10 cellular contexts compared by ENCODE assay signal in the genomic region with DNA sequence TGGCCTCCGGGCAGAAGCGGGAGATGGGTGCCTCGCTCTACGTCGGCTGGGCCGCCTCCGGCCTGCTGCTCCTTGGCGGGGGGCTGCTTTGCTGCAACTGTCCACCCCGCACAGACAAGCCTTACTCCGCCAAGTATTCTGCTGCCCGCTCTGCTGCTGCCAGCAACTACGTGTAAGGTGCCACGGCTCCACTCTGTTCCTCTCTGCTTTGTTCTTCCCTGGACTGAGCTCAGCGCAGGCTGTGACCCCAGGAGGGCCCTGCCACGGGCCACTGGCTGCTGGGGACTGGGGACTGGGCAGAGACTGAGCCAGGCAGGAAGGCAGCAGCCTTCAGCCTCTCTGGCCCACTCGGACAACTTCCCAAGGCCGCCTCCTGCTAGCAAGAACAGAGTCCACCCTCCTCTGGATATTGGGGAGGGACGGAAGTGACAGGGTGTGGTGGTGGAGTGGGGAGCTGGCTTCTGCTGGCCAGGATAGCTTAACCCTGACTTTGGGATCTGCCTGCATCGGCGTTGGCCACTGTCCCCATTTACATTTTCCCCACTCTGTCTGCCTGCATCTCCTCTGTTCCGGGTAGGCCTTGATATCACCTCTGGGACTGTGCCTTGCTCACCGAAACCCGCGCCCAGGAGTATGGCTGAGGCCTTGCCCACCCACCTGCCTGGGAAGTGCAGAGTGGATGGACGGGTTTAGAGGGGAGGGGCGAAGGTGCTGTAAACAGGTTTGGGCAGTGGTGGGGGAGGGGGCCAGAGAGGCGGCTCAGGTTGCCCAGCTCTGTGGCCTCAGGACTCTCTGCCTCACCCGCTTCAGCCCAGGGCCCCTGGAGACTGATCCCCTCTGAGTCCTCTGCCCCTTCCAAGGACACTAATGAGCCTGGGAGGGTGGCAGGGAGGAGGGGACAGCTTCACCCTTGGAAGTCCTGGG. TPM values are rescaled to one million over a fixed set of nuclear protein-coding genes. Genes with fewer than 3 reads are reported as not detected.
DNase-seq lines count a peak whose midpoint lies in the region; ATAC-seq, FAIRE-seq and TF ChIP-seq lines count a peak whose summit lies in the region.
"Had no signal": no experiment of that assay in that cellular context is flagged by ENCODE, and none has a peak within 500 bp of the region (broad histone marks: within the 10 kb centered on the region; RNA-seq: fewer than 3 reads in every experiment).

No MANE protein-coding gene starts in this region.

- H3K9me3 ChIP-seq in PC-3 (ENCODE audit: low read length) (no peaks in the 10 kb centered on the region), subcutaneous abdominal adipose tissue (ENCODE audit: control insufficient read depth in 5 of 5, low read length in 5 of 5) (no peaks in the 10 kb centered on the region)

- TF ChIP-seq CTCF in LNCaP clone FGC (IDR thresholded peaks at IDR 0.05; ENCODE audit: control insufficient read depth, extremely low read depth, insufficient read depth), result no peak
- TF ChIP-seq CTCF in PC-3 (conservative IDR thresholded peaks at IDR 0.05; ENCODE audit: low read depth, low read length), result no peak

- peak overlapping the region; percentile 87 for H3K4me2 ChIP-seq in PC-3 (ENCODE audit: low read length)

- H3K36me3 ChIP-seq in PC-3 (ENCODE audit: low read depth, low read length) (peaks cover 12% of the 10 kb centered on the region), subcutaneous abdominal adipose tissue (ENCODE audit: control insufficient read depth in 5 of 5, insufficient read depth in 5 of 5, low read length in 5 of 5) (no peaks in the 10 kb centered on the region)

- H3K4me1 ChIP-seq in PC-3 (ENCODE audit: insufficient read depth, low read length) (peaks cover 37% of the 10 kb centered on the region), subcutaneous abdominal adipose tissue (ENCODE audit: control insufficient read depth in 5 of 5, insufficient read depth in 5 of 5, low read length in 5 of 5) (peaks cover 4 to 54% (median 31%) of the 10 kb centered on the region in 5 donors)

- ATAC-seq in PC-3, result peak; percentile 18

- CTCF ChIA-PET in PC-3 (lab: Charles Lee), result no interaction called here

- H3F3A ChIP-seq in PC-3 (ENCODE audit: low read length, unreplicated experiment), result peaks cover 8% of the 10 kb centered on the region

- no peak overlapping the region for H2AFZ ChIP-seq in PC-3 (ENCODE audit: low read length)

- H3K79me2 ChIP-seq in PC-3 (ENCODE audit: low read length), result peaks cover 45% of the 10 kb centered on the region

- peaks cover 21% of the 10 kb centered on the region for H4K20me1 ChIP-seq in PC-3 (ENCODE audit: low read length)

- H3K27me3 ChIP-seq in PC-3 (ENCODE audit: low read length), result no peaks in the 10 kb centered on the region
- peaks cover 0 to 2% (median 0%) of the 10 kb centered on the region in 5 donors for H3K27me3 ChIP-seq in subcutaneous abdominal adipose tissue (ENCODE audit: control insufficient read depth in 5 of 5, insufficient read depth in 4 of 5, low read length in 5 of 5)

- POLR2A ChIA-PET in PC-3 (lab: Charles Lee; ENCODE audit: unreplicated experiment), result interaction anchor here (0.6 to 4.1 kb wide), 7 partner anchors 11 to 251 kb away, joined by 3 to 64 read pairs (median 10); partner anchors contain the start of genes CLDN3, LIMK1, METTL27 and STX1A

- no peak for FAIRE-seq in GM12892 (lab: Jason Lieb, UNC)

- TF ChIP-seq POLR2A in GM12892 (IDR thresholded peaks at IDR 0.05; ENCODE audit: low read depth, low read length), result no peak

- peak; percentile 90 for DNase-seq in LNCaP clone FGC (ENCODE audit: low read depth)
- peak; percentile 87 for DNase-seq in PC-3
- DNase-seq in iPS-NIHi11 (ENCODE audit: low spot score), result peak; percentile 79
- DNase-seq in stimulated activated CD4-positive, alpha-beta T cell treated with anti-CD3 and anti-CD28 coated beads, Interleukin-15, amount 100 ng/mL, for 24 hours, result no peak
- DNase-seq in GM12892 (ENCODE audit: insufficient read length), result no peak
- no peak for DNase-seq in NOMO-1 (lab: John Stamatoyannopoulos, UW; ENCODE audit: unreplicated experiment in 2 of 2)
- no peak for DNase-seq in medulla oblongata (ENCODE audit: extremely low spot score)
- DNase-seq: NK-92 treated with Interleukin-12 subunit alpha and Interleukin-12 subunit beta, amount 100 ng/mL, for 24 hours; occipital lobe had no signal

- peak overlapping the region; percentile 96 for H3K27ac ChIP-seq in PC-3 (ENCODE audit: low read length)
- no peak overlapping the region for H3K27ac ChIP-seq in subcutaneous abdominal adipose tissue (ENCODE audit: low read depth, low read length)

- TSS peak; percentile 64 for BruUV-seq in PC-3 (replicated peaks; lab: Mats Ljungman, UMichigan)

- no peaks in the 10 kb centered on the region for H3K9me2 ChIP-seq in PC-3 (replicated peaks; ENCODE audit: low read length)

- H3K4me3 ChIP-seq in LNCaP clone FGC (ENCODE audit: low read depth, low read length) (peak overlapping the region; percentile 93), PC-3 (ENCODE audit: low read length) (peak overlapping the region; percentile 99), subcutaneous abdominal adipose tissue (ENCODE audit: low read depth in 1 of 5, low read length in 5 of 5) (peak overlapping the region in 2 of 5 donors; percentile 4 to 16)

- intact Hi-C loops in PC-3 (cut with micrococcal nuclease), result no loop called here

- H3K9ac ChIP-seq in PC-3 (ENCODE audit: low read length) (peak overlapping the region; percentile 96), subcutaneous abdominal adipose tissue (ENCODE audit: low read length in 5 of 5) (peak overlapping the region in 3 of 5 donors; percentile 1 to 62 (median 6))

RNA-seq across cellular contexts. Expression of gene CLDN4, which starts 1.1 kb away (rescaled TPM):
- 656 and 724 TPM in 2 replicates for total RNA-seq in PC-3 (2014; rRNA removed)
- not detected for polyA plus RNA-seq in GM12892 (2012; ENCODE audit: missing spikeins)

RNA-seq across cellular contexts. Expression of gene METTL27, which starts 10.4 kb away (rescaled TPM):
- total RNA-seq in PC-3 (2014; rRNA removed), result 0.35 and 3.3 TPM in 2 replicates
- not detected for polyA plus RNA-seq in GM12892 (2012; ENCODE audit: missing spikeins)

RNA-seq across cellular contexts. Expression of gene TMEM270, which starts 29.0 kb away (rescaled TPM):
- 3.8 TPM in 1 of 2 replicates, not detected in the other for total RNA-seq in PC-3 (2014; rRNA removed)
- not detected for polyA plus RNA-seq in GM12892 (2012; ENCODE audit: missing spikeins)
- total RNA-seq: occipital lobe had no signal

Comparison
In these comparisons a context has a peak if more than half of its experiments do, and no peak if none do; other contexts are left out.
1. DNase-seq: peak in LNCaP clone FGC (single experiment), PC-3 (single experiment) and iPS-NIHi11 (single experiment); none in stimulated activated CD4-positive, alpha-beta T cell treated with anti-CD3 and anti-CD28 coated beads, Interleukin-15, amount 100 ng/mL, for 24 hours (single experiment), GM12892 (single experiment), NOMO-1 (0 of 2) and medulla oblongata (single experiment).